Comparison of ENCODE assay signal across 12 cellular contexts in genomic region chr2:235007664-235008457, GRCh38. TPM values are rescaled to one million over a fixed set of nuclear protein-coding genes. Genes with fewer than 3 reads are reported as not detected.
DNase-seq lines count a peak whose midpoint lies in the region; ATAC-seq and TF ChIP-seq lines count a peak whose summit lies in the region.
"Had no signal": no experiment of that assay in that cellular context is flagged by ENCODE, and none has a peak within 500 bp of the region (broad histone marks: within the 10 kb centered on the region; RNA-seq: fewer than 3 reads in every experiment).

No MANE protein-coding gene starts in this region.

- H3K27ac Mint-ChIP-seq in activated CD4-positive, alpha-beta T cell treated with anti-CD3 and anti-CD28 coated beads for 36 hours, result no peak overlapping the region

- ATAC-seq in IMR-90 (ENCODE audit: low read depth) (no peak), lower lobe of right lung (peak; percentile 4 to 23), GM21528 (IDR thresholded peaks at IDR 0.05; ENCODE audit: low FRiP score, unreplicated experiment) (no peak), HG03469 (IDR thresholded peaks at IDR 0.05; ENCODE audit: unreplicated experiment) (no peak)
- no peak for ATAC-seq in activated CD4-positive, alpha-beta T cell treated with anti-CD3 and anti-CD28 coated beads for 36 hours

- TF ChIP-seq POLR2A in IMR-90 (IDR thresholded peaks at IDR 0.05; ENCODE audit: low read depth, low read length) (no peak), breast epithelium (IDR thresholded peaks at IDR 0.05) (no peak)

- H3K79me2 ChIP-seq in smooth muscle cell (ENCODE audit: low read depth), result peaks cover 88% of the 10 kb centered on the region

- H3K4me3 ChIP-seq in IMR-90 (ENCODE audit: insufficient read depth, low read depth, low read length) (no peak overlapping the region), breast epithelium (no peak overlapping the region), lower lobe of right lung (no peak overlapping the region), smooth muscle cell (no peak overlapping the region)

- dilution Hi-C loops in IMR-90 (cut with HindIII; ENCODE audit: low sequenced_read_pairs, unreplicated experiment), result no loop called here

- no peak for TF ChIP-seq CTCF in IMR-90 (conservative IDR thresholded peaks at IDR 0.05; ENCODE audit: low read depth, low read length)
- no peak for TF ChIP-seq CTCF in breast epithelium (IDR thresholded peaks at IDR 0.05)
- TF ChIP-seq CTCF in lower lobe of right lung (IDR thresholded peaks at IDR 0.05), result no peak
- no peak for TF ChIP-seq CTCF in smooth muscle cell (IDR thresholded peaks at IDR 0.05; ENCODE audit: borderline replicate concordance, insufficient read depth, poor library complexity, severe bottlenecking)

- no peak overlapping the region for H3K4me3 Mint-ChIP-seq in activated CD4-positive, alpha-beta T cell treated with anti-CD3 and anti-CD28 coated beads for 36 hours

- H2BK5ac ChIP-seq in IMR-90 (ENCODE audit: low read depth, low read length, poor library complexity, severe bottlenecking), result peak overlapping the region; percentile 15

- peak overlapping the region; percentile 37 for H3K4ac ChIP-seq in IMR-90 (ENCODE audit: low read depth, low read length)

- H3K23ac ChIP-seq in IMR-90 (ENCODE audit: low read depth, low read length), result 0 out of 2 replicates have a peak overlapping the region, but pooled peaks have one; percentile 32

- no peak overlapping the region for H3K18ac ChIP-seq in IMR-90 (ENCODE audit: low read depth, low read length)

- TF ChIP-seq RAD21 in IMR-90 (IDR thresholded peaks at IDR 0.05; ENCODE audit: low read length), result no peak

- CTCF ChIA-PET in IMR-90 (lab: Yijun Ruan, JAX), result no interaction called here
- CTCF ChIA-PET in activated CD4-positive, alpha-beta T cell treated with anti-CD3 and anti-CD28 coated beads for 36 hours (lab: Charles Lee), result no interaction called here

- H3K9me1 ChIP-seq in IMR-90 (ENCODE audit: insufficient read depth, low read length), result peaks cover 78% of the 10 kb centered on the region

- no peaks in the 10 kb centered on the region for H3K27me3 Mint-ChIP-seq in activated CD4-positive, alpha-beta T cell treated with anti-CD3 and anti-CD28 coated beads for 36 hours

- in situ Hi-C loops in IMR-90 (cut with MboI; ENCODE audit: low sequenced_read_pairs), result no loop called here

- no peaks in the 10 kb centered on the region for H3K27me3 ChIP-seq in IMR-90 (ENCODE audit: control insufficient read depth, insufficient read depth, low read length)
- H3K27me3 ChIP-seq in breast epithelium, result no peaks in the 10 kb centered on the region
- H3K27me3 ChIP-seq in lower lobe of right lung (ENCODE audit: low read depth), result no peaks in the 10 kb centered on the region
- H3K27me3 ChIP-seq in smooth muscle cell (ENCODE audit: low read depth), result no peaks in the 10 kb centered on the region

- no peak overlapping the region for H2BK120ac ChIP-seq in IMR-90 (ENCODE audit: low read depth, low read length)

- no peak overlapping the region for H3K14ac ChIP-seq in IMR-90 (replicated peaks; ENCODE audit: low read depth, low read length)

- intact Hi-C loops in IMR-90 (cut with micrococcal nuclease) (no loop called here), breast epithelium (cut with DNase I; ENCODE audit: low total_unique reads) (no loop called here), lower lobe of right lung (cut with DNase I) (no loop called here)
- intact Hi-C loops in activated CD4-positive, alpha-beta T cell treated with anti-CD3 and anti-CD28 coated beads for 36 hours (cut with DNase I, micrococcal nuclease), result no loop called here

- no peak overlapping the region for H4K5ac ChIP-seq in IMR-90 (ENCODE audit: low read depth, low read length)

- 0 out of 4 replicates have a peak overlapping the region, but pooled peaks of 1 of the 2 experiments have one; percentile 16 for H4K8ac ChIP-seq in IMR-90 (ENCODE audit: low read depth in 2 of 2, low read length in 2 of 2)

- H4K20me1 ChIP-seq in IMR-90 (ENCODE audit: insufficient read depth, low read length) (peaks cover 100% of the 10 kb centered on the region), smooth muscle cell (ENCODE audit: low read depth) (peaks cover 100% of the 10 kb centered on the region)

- H3K79me1 ChIP-seq in IMR-90 (ENCODE audit: low read depth in 1 of 2, low read length in 2 of 2), result peaks cover 0 to 86% of the 10 kb centered on the region in 2 experiments; a peak in 3 of 4 replicates

- H2BK20ac ChIP-seq in IMR-90 (ENCODE audit: low read depth, low read length), result no peak overlapping the region

- H3K4me1 ChIP-seq in IMR-90 (ENCODE audit: control insufficient read depth, insufficient read depth, low read length), result peaks cover 49% of the 10 kb centered on the region
- H3K4me1 ChIP-seq in breast epithelium, result peaks cover 0 to 11% of the 10 kb centered on the region in 2 donors
- peaks cover 35% of the 10 kb centered on the region for H3K4me1 ChIP-seq in lower lobe of right lung
- H3K4me1 ChIP-seq in smooth muscle cell (ENCODE audit: low read depth), result peaks cover 37% of the 10 kb centered on the region

- H3K36me3 ChIP-seq in IMR-90 (ENCODE audit: control insufficient read depth, insufficient read depth, low read length) (peaks cover 41% of the 10 kb centered on the region), breast epithelium (no peaks in the 10 kb centered on the region), lower lobe of right lung (no peaks in the 10 kb centered on the region), smooth muscle cell (ENCODE audit: low read depth) (no peaks in the 10 kb centered on the region)

- no peak overlapping the region for H3K27ac ChIP-seq in IMR-90 (ENCODE audit: insufficient read depth, low read length)
- H3K27ac ChIP-seq in breast epithelium, result peak overlapping the region; percentile 50 to 51
- H3K27ac ChIP-seq in lower lobe of right lung, result peak overlapping the region; percentile 41
- H3K27ac ChIP-seq in smooth muscle cell (ENCODE audit: low read depth), result peak overlapping the region; percentile 5

- H3K56ac ChIP-seq in IMR-90 (ENCODE audit: extremely low read depth, insufficient read depth, low read length), result no peak overlapping the region

- no peak overlapping the region for H4K91ac ChIP-seq in IMR-90 (ENCODE audit: insufficient read depth, low read depth, low read length)

- no peaks in the 10 kb centered on the region for H3K36me3 Mint-ChIP-seq in activated CD4-positive, alpha-beta T cell treated with anti-CD3 and anti-CD28 coated beads for 36 hours (ENCODE audit: low read depth)

- no peaks in the 10 kb centered on the region for H3K4me1 Mint-ChIP-seq in activated CD4-positive, alpha-beta T cell treated with anti-CD3 and anti-CD28 coated beads for 36 hours

- H2AK5ac ChIP-seq in IMR-90 (ENCODE audit: low read depth, low read length), result 0 out of 2 replicates have a peak overlapping the region, but pooled peaks have one; percentile 14

- POLR2A ChIA-PET in IMR-90 (lab: Charles Lee; ENCODE audit: unreplicated experiment), result no interaction called here
- POLR2A ChIA-PET in activated CD4-positive, alpha-beta T cell treated with anti-CD3 and anti-CD28 coated beads for 36 hours (lab: Charles Lee), result no interaction called here

- DNase-seq in IMR-90 (no peak), breast epithelium (ENCODE audit: low spot score in 2 of 2) (no peak), lower lobe of right lung (no peak), smooth muscle cell (lab: John Stamatoyannopoulos, UW; ENCODE audit: unreplicated experiment) (no peak), T1000 (lab: John Stamatoyannopoulos, UW) (no peak)
- DNase-seq in activated CD4-positive, alpha-beta T cell treated with anti-CD3 and anti-CD28 coated beads for 36 hours, result no peak
- DNase-seq: activated CD4-positive, alpha-beta T cell treated with anti-CD3 and anti-CD28 coated beads, Interleukin-2, amount 50 U/mL, for 48 hours; activated T-cell treated with anti-CD3 and anti-CD28 coated beads, Interleukin-2, amount 50 U/mL, for 48 hours; NCI-H1436 treated with DMSO at 0.1 percent for 48 hours; nucleus accumbens had no signal

- H3K9ac ChIP-seq in IMR-90 (ENCODE audit: low read depth, low read length), result no peak overlapping the region
- H3K9ac ChIP-seq in smooth muscle cell (ENCODE audit: low read depth), result no peak overlapping the region

- H2BK15ac ChIP-seq in IMR-90 (ENCODE audit: low read depth, low read length), result no peak overlapping the region

- H3K9me3 ChIP-seq in IMR-90 (ENCODE audit: control insufficient read depth, insufficient read depth, low read length), result no peaks in the 10 kb centered on the region
- H3K9me3 ChIP-seq in breast epithelium, result no peaks in the 10 kb centered on the region
- no peaks in the 10 kb centered on the region for H3K9me3 ChIP-seq in lower lobe of right lung
- H3K9me3 ChIP-seq in smooth muscle cell (replicated peaks; ENCODE audit: low read depth), result no peaks in the 10 kb centered on the region

- H2AK9ac ChIP-seq in IMR-90 (replicated peaks; ENCODE audit: low read depth, low read length, poor library complexity), result no peak overlapping the region

- no peaks in the 10 kb centered on the region for H3K9me3 Mint-ChIP-seq in activated CD4-positive, alpha-beta T cell treated with anti-CD3 and anti-CD28 coated beads for 36 hours (ENCODE audit: low read depth)

- no peaks in the 10 kb centered on the region for H3F3A ChIP-seq in smooth muscle cell (ENCODE audit: low read depth)

- no TSS peak for BruUV-seq in IMR-90 (replicated peaks; lab: Mats Ljungman, UMichigan)

- H3K4me2 ChIP-seq in IMR-90 (ENCODE audit: low read depth, low read length) (no peak overlapping the region), smooth muscle cell (peak overlapping the region; percentile 19)

- 92% methylated on average over 5 of the region's 25 CpGs; no CpG with 5 or more reads in 1 of the 2 experiments for WGBS in IMR-90 (ENCODE audit: extremely low coverage in 2 of 2, insufficient read length in 1 of 2), 2 experiments
- WGBS in smooth muscle cell (ENCODE audit: low lambda C conversion rate), result 90% methylated on average over 25 of the region's 25 CpGs

- peak overlapping the region; percentile 48 for H2AFZ ChIP-seq in IMR-90 (replicated peaks; ENCODE audit: low read length, poor library complexity)
- H2AFZ ChIP-seq in smooth muscle cell (ENCODE audit: low read depth), result no peak overlapping the region

TF ChIP-seq in IMR-90, 13 proteins besides CTCF, POLR2A, EP300 and RAD21:
- TF ChIP-seq RFX5 (IDR thresholded peaks at IDR 0.05; ENCODE audit: low read depth, low read length), result no peak

RNA-seq across cellular contexts. Expression of gene SH3BP4, which starts 56.0 kb away (rescaled TPM):
- 112 and 122 TPM in 2 replicates for total RNA-seq in IMR-90 (2012; rRNA removed)
- polyA plus RNA-seq in IMR-90 (2012; rRNA removed), result 101 and 104 TPM in 2 replicates
- polyA plus RNA-seq in IMR-90 (2012; cell fraction: cytosol; rRNA removed), result 62.6 and 79.6 TPM in 2 replicates
- 63.9 and 105 TPM in 2 replicates for polyA plus RNA-seq in IMR-90 (2012; cell fraction: nucleus; rRNA removed; ENCODE audit: low replicate concordance)
- 10 to 100 TPM; 28.5 to 73.6 (median 44.2) TPM for total RNA-seq in breast epithelium
- 36.8 TPM for total RNA-seq in lower lobe of right lung
- 47.7 and 58.4 TPM in 2 replicates for total RNA-seq in smooth muscle cell
- polyA plus RNA-seq in smooth muscle cell, result 34.9 and 38.9 TPM in 2 replicates
- total RNA-seq in activated CD4-positive, alpha-beta T cell treated with anti-CD3 and anti-CD28 coated beads for 36 hours, result under 1 TPM; 0.21 to 0.32 TPM

Comparison
In these comparisons a context has a peak if more than half of its experiments do, and no peak if none do; other contexts are left out.
1. ATAC-seq: peak in lower lobe of right lung (2 of 2); none in IMR-90 (single experiment), GM21528 (single experiment), HG03469 (single experiment) and activated CD4-positive, alpha-beta T cell treated with anti-CD3 and anti-CD28 coated beads for 36 hours (single experiment).
2. RNA of gene SH3BP4, which starts 56.0 kb away (total RNA-seq): 112 to 122 TPM in IMR-90, 47.7 to 58.4 TPM in smooth muscle cell, 28.5 to 73.6 TPM in breast epithelium and 36.8 TPM in lower lobe of right lung (single experiment); 0.21 to 0.32 TPM in activated CD4-positive, alpha-beta T cell treated with anti-CD3 and anti-CD28 coated beads for 36 hours; every median in the first group is over 10 times any median in the second.